In genomic region chr10:36722777-36723176, GRCh38 we compare ENCODE assay signal across 4 cellular contexts.
"Had no signal": no experiment of that assay in that cellular context is flagged by ENCODE, and none has a peak within 500 bp of the region (broad histone marks: within the 10 kb centered on the region; RNA-seq: fewer than 3 reads in every experiment).

No MANE protein-coding gene starts in this region.

- ATAC-seq: GM23338 had no signal

- DNase-seq: H9, HCEC 1CT, IMR-90 had no signal

- H3K4me3 Mint-ChIP-seq: GM23338, H9 had no signal

- H3K9me3 Mint-ChIP-seq: GM23338 had no signal

- H3K27ac Mint-ChIP-seq: GM23338, H9 had no signal
